ENCODE assay signal across 7 cellular contexts in the genomic region with DNA sequence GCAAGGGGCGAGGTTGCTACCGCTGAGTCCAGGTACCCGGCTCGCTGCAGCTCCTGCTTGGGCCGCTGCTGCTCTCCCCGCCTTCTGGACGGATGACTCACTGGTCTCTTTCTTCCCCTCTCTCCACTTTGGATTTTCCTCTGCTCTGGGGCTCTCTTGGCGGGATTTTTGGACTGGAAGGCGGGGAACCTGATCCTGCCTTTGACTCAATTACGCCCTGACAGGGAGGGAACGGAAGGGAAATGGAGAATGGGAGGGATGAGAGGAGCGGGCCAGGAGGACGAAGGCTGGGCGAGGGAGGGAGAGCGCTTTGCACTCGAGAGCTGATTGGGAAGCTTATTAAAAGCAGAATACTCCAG. TPM values are rescaled to one million over a fixed set of nuclear protein-coding genes. Genes with fewer than 3 reads are reported as not detected.
DNase-seq lines count a peak whose midpoint lies in the region; ATAC-seq and TF ChIP-seq lines count a peak whose summit lies in the region.

A gene with protein sequence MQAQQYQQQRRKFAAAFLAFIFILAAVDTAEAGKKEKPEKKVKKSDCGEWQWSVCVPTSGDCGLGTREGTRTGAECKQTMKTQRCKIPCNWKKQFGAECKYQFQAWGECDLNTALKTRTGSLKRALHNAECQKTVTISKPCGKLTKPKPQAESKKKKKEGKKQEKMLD (minus strand): TSS at position 251 of the 359 bp plus-strand sequence. CDS start 88,760 bp downstream, outside the sequence.

- no peaks in the 10 kb centered on the region for H3K27me3 ChIP-seq in brain microvascular endothelial cell (replicated peaks)
- H3K27me3 ChIP-seq in stomach, result no peaks in the 10 kb centered on the region

- H3K36me3 ChIP-seq in brain microvascular endothelial cell (replicated peaks) (no peaks in the 10 kb centered on the region), stomach (no peaks in the 10 kb centered on the region)

- no peak for TF ChIP-seq POLR2A in stomach (IDR thresholded peaks at IDR 0.05)

- H3K27ac ChIP-seq in brain microvascular endothelial cell (no peak within 1 kb of the TSS), stomach (peak within 1 kb of the TSS in 2 of 5 donors; percentile 11 to 49)

- no peak for ATAC-seq in HG02885 (IDR thresholded peaks at IDR 0.05; ENCODE audit: poor library complexity, unreplicated experiment)

- no peaks in the 10 kb centered on the region for H3K9me3 ChIP-seq in stomach

- intact Hi-C loops in stomach (cut with DNase I; ENCODE audit: low total_unique reads), result no loop called here

- H3K4me3 ChIP-seq in brain microvascular endothelial cell (ENCODE audit: low read depth, low read length) (peak within 1 kb of the TSS; percentile 58), stomach (peak within 1 kb of the TSS; percentile 38 to 46 (median 42))

- no peak for TF ChIP-seq EP300 in stomach (IDR thresholded peaks at IDR 0.05)

- peaks cover 10 to 21% (median 12%) of the 10 kb centered on the region in 4 donors for H3K4me1 ChIP-seq in stomach

- DNase-seq in NCI-H1105 (lab: John Stamatoyannopoulos, UW) (peak; percentile 64), brain microvascular endothelial cell (peak; percentile 14), iPS-NIHi7 (ENCODE audit: extremely low spot score) (peak; percentile 68), stomach (no peak), NOMO-1 (lab: John Stamatoyannopoulos, UW; ENCODE audit: unreplicated experiment in 2 of 2) (no peak), HK-2 (ENCODE audit: unreplicated experiment) (no peak)

- WGBS in stomach, 5 donors, result 2 to 6% (median 3%) methylated on average over 16 of the region's 16 CpGs

- no peak for TF ChIP-seq CTCF in brain microvascular endothelial cell (IDR thresholded peaks at IDR 0.05; ENCODE audit: low read depth, low read length, missing control alignments)
- TF ChIP-seq CTCF in stomach (IDR thresholded peaks at IDR 0.05), result no peak

- in situ Hi-C loops in brain microvascular endothelial cell (cut with HindIII; ENCODE audit: low pct_ligation_motif_present, low sequenced_read_pairs), result no loop called here

RNA-seq across cellular contexts. Expression of the gene that starts here (rescaled TPM):
- 10 to 100 TPM in 1 of 5 donors, 1 to 10 TPM in 3, not detected in 1; 1.4 to 47.4 (median 6.5) TPM for total RNA-seq in stomach
- polyA plus RNA-seq in stomach, result 10 to 100 TPM in 1 of 3 donors, 1 to 10 TPM in 2; 1.5 to 28.9 (median 3.8) TPM

Comparison
In these comparisons a context has a peak if more than half of its experiments do, and no peak if none do; other contexts are left out.
1. DNase-seq: peak in NCI-H1105 (single experiment), brain microvascular endothelial cell (single experiment) and iPS-NIHi7 (single experiment); none in stomach (single experiment), NOMO-1 (0 of 2) and HK-2 (single experiment).